8 cellular contexts compared by ENCODE assay signal in genomic region chr2:23351388-23352141, GRCh38. TPM values are rescaled to one million over a fixed set of nuclear protein-coding genes. Genes with fewer than 3 reads are reported as not detected.
DNase-seq lines count a peak whose midpoint lies in the region; ATAC-seq and TF ChIP-seq lines count a peak whose summit lies in the region.

No MANE protein-coding gene starts in this region.

- no peak overlapping the region for H3K27ac ChIP-seq in neural cell (ENCODE audit: low read length)

- ATAC-seq in GM18508 (IDR thresholded peaks at IDR 0.05; ENCODE audit: insufficient read depth, unreplicated experiment) (peak; percentile 73), HG02943 (IDR thresholded peaks at IDR 0.05; ENCODE audit: low read depth, unreplicated experiment) (peak; percentile 77)

- no peaks in the 10 kb centered on the region for H3K27me3 ChIP-seq in neural cell (ENCODE audit: insufficient read depth, low read depth, low read length)

- H3K9ac ChIP-seq in neural cell (ENCODE audit: low read length) = no peak overlapping the region

- no peaks in the 10 kb centered on the region for H3K9me3 ChIP-seq in neural cell (ENCODE audit: low read length)

- peak; percentile 75 for TF ChIP-seq CTCF in neural cell (IDR thresholded peaks at IDR 0.05; ENCODE audit: poor library complexity, severe bottlenecking)

- no peak overlapping the region for H3K4me3 ChIP-seq in neural cell (ENCODE audit: low read length)

- no peak overlapping the region for H2AFZ ChIP-seq in neural cell (ENCODE audit: low read depth, low read length)

- H3K36me3 ChIP-seq in neural cell (ENCODE audit: insufficient read depth, low read length) = no peaks in the 10 kb centered on the region

- H3F3A ChIP-seq in neural cell (ENCODE audit: insufficient read depth, low read length, poor library complexity, severe bottlenecking) = no peaks in the 10 kb centered on the region

- H4K20me1 ChIP-seq in neural cell (ENCODE audit: insufficient read depth) = no peaks in the 10 kb centered on the region

- H3K9me2 ChIP-seq in neural cell (ENCODE audit: insufficient read depth, low read length) = no peaks in the 10 kb centered on the region

- H3K79me2 ChIP-seq in neural cell (replicated peaks; ENCODE audit: insufficient read depth, low read length) = no peaks in the 10 kb centered on the region

- DNase-seq in AG08395 (ENCODE audit: low spot score) (peak; percentile 90), NCI-H460 (ENCODE audit: extremely low read depth, low read depth) (peak; percentile 70), activated T-cell treated with anti-CD3 and anti-CD28 coated beads for 24 hours (ENCODE audit: low read depth) (peak; percentile 42), fibroblast of the conjunctiva (ENCODE audit: low read depth) (peak; percentile 53), superior temporal gyrus (ENCODE audit: extremely low spot score) (peak; percentile 87)

- peak; percentile 73 for TF ChIP-seq RAD21 in neural cell (conservative IDR thresholded peaks at IDR 0.05)

- no peak for TF ChIP-seq EP300 in neural cell (conservative IDR thresholded peaks at IDR 0.05; ENCODE audit: poor library complexity, severe bottlenecking)

- H3K4me2 ChIP-seq in neural cell (ENCODE audit: low read length) = no peak overlapping the region

TF ChIP-seq in neural cell, 6 proteins besides CTCF, POLR2A, EP300 and RAD21:
- TF ChIP-seq TAF1 (IDR thresholded peaks at IDR 0.05; ENCODE audit: low read depth) (no peak), SMC3 (conservative IDR thresholded peaks at IDR 0.05; ENCODE audit: poor library complexity) (peak; percentile 72)

RNA-seq across cellular contexts. Expression of gene KLHL29, which starts 33.4 kb away (rescaled TPM):
- 4.3 TPM in 2 replicates for total RNA-seq in NCI-H460 (2014; rRNA removed; shearing (Covaris generic))
- polyA plus RNA-seq in NCI-H460 (2014; cell fraction: nucleus; rRNA removed) = 2.8 and 3.1 TPM in 2 replicates
- 42.4 and 48.4 TPM in 2 replicates for polyA plus RNA-seq in neural cell
- 52.6 and 57.4 TPM in 2 replicates for polyA minus RNA-seq in neural cell
